In the genomic region with DNA sequence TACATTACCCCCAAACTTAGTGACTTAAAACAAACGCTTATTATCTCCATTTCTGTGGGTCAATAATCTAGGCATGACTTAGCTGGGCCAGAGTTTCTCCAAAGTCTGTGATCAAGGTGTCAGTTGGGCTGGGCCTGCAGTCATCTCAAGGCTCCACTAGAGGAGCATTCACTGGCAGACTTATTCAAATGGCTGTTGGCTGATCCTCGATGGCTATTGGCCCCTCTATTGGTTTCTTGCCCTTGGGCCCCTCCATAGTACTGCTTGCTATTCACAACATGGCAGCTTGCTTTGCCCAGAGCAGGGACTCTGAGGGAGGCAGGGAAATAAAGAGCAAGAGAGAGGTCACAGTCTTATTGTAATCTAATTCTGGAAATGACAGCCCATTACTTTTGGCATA, we compare ENCODE assay signal across 23 cellular contexts.
"Had no signal": no experiment of that assay in that cellular context is flagged by ENCODE, and none has a peak within 500 bp of the region (broad histone marks: within the 10 kb centered on the region; RNA-seq: fewer than 3 reads in every experiment).

No MANE protein-coding gene starts in this region.

- H3K27ac Mint-ChIP-seq: activated B cell treated with CpG ODN at 0.5 μM for 24 hours; activated naive CD4-positive, alpha-beta T cell treated with anti-CD3 and anti-CD28 coated beads, Interleukin-2, amount 10 ng/mL, durations not matched to agents 7 days and 5 days; progenitor cell of endocrine pancreas had no signal

- H3K27me3 Mint-ChIP-seq: activated B cell treated with CpG ODN at 0.5 μM for 24 hours; activated naive CD4-positive, alpha-beta T cell treated with anti-CD3 and anti-CD28 coated beads, Interleukin-2, amount 10 ng/mL, durations not matched to agents 7 days and 5 days; naive thymus-derived CD4-positive, alpha-beta T cell; progenitor cell of endocrine pancreas had no signal

- H3K4me2 ChIP-seq: smooth muscle cell had no signal

- DNase-seq: activated B cell treated with CpG ODN at 0.5 μM for 24 hours; activated CD4-positive, alpha-beta T cell treated with anti-CD3 and anti-CD28 coated beads for 4 hours; activated CD4-positive, alpha-beta T cell treated with anti-CD3 and anti-CD28 coated beads, Interleukin-2, amount 50 U/mL, for 48 hours; activated effector memory CD4-positive, alpha-beta T cell treated with anti-CD3 and anti-CD28 coated beads, Interleukin-2, amount 50 U/mL, for 16 hours; activated naive CD4-positive, alpha-beta T cell treated with anti-CD3 and anti-CD28 coated beads, Interleukin-2, amount 10 ng/mL, durations not matched to agents 7 days and 5 days; anterior cingulate cortex; body of pancreas; cortex of kidney; heart left ventricle; kidney; lower lobe of right lung; naive thymus-derived CD4-positive, alpha-beta T cell; retina; sigmoid colon; stimulated activated CD4-positive, alpha-beta T cell treated with anti-CD3 and anti-CD28 coated beads, Interleukin-2, amount 100 ng/mL, for 48 hours; stimulated activated CD8-positive, alpha-beta memory T cell treated with anti-CD3 and anti-CD28 coated beads, Interleukin-4, amount 100 ng/mL, for 48 hours; stimulated activated naive CD4-positive, alpha-beta T cell treated with Interleukin-2 at 50 U/mL for 16 hours; T-helper 9 cell; upper lobe of left lung had no signal

- H3K36me3 ChIP-seq: thoracic aorta had no signal

- H3K9me3 Mint-ChIP-seq: activated B cell treated with CpG ODN at 0.5 μM for 24 hours; activated naive CD4-positive, alpha-beta T cell treated with anti-CD3 and anti-CD28 coated beads, Interleukin-2, amount 10 ng/mL, durations not matched to agents 7 days and 5 days; naive thymus-derived CD4-positive, alpha-beta T cell had no signal

- H3K27ac ChIP-seq: body of pancreas, cardiac muscle cell, lower lobe of right lung, sigmoid colon, thoracic aorta, upper lobe of left lung had no signal

- H3K4me3 ChIP-seq: body of pancreas, cardiac muscle cell, heart left ventricle, lower lobe of right lung, sigmoid colon, smooth muscle cell, thoracic aorta, upper lobe of left lung had no signal

- H3K4me1 ChIP-seq: body of pancreas, lower lobe of right lung, sigmoid colon, upper lobe of left lung had no signal

- H3K27me3 ChIP-seq: body of pancreas, cardiac muscle cell, heart left ventricle, sigmoid colon, upper lobe of left lung had no signal

- ATAC-seq: body of pancreas; heart left ventricle; lower lobe of right lung; naive thymus-derived CD4-positive, alpha-beta T cell had no signal

- H3K9me3 ChIP-seq: body of pancreas, heart left ventricle, lower lobe of right lung, sigmoid colon, thoracic aorta, upper lobe of left lung had no signal

- H3K4me3 Mint-ChIP-seq: activated B cell treated with CpG ODN at 0.5 μM for 24 hours; activated naive CD4-positive, alpha-beta T cell treated with anti-CD3 and anti-CD28 coated beads, Interleukin-2, amount 10 ng/mL, durations not matched to agents 7 days and 5 days; naive thymus-derived CD4-positive, alpha-beta T cell had no signal
